In genomic region chr19:4496304-4496703, GRCh38 we compare ENCODE assay signal across 36 cellular contexts. TPM values are rescaled to one million over a fixed set of nuclear protein-coding genes. Genes with fewer than 3 reads are reported as not detected.
DNase-seq lines count a peak whose midpoint lies in the region; ATAC-seq and TF ChIP-seq lines count a peak whose summit lies in the region.
"Had no signal": no experiment of that assay in that cellular context is flagged by ENCODE, and none has a peak within 500 bp of the region (broad histone marks: within the 10 kb centered on the region; RNA-seq: fewer than 3 reads in every experiment).

No MANE protein-coding gene starts in this region.

- no peak overlapping the region for H2AFZ ChIP-seq in osteoblast (ENCODE audit: low read length)
- H2AFZ ChIP-seq in GM23248, result no peak overlapping the region

- H3K9me3 ChIP-seq in osteoblast (ENCODE audit: low read depth, low read length) (no peaks in the 10 kb centered on the region), GM23248 (ENCODE audit: low read depth) (no peaks in the 10 kb centered on the region)
- H3K9me3 ChIP-seq: A549; BLaER1; BLaER1 treated with 17β-estradiol and CSF1 and Interleukin-3, amounts not matched to agents 10 nM and 100 nM; Caco-2 had no signal

- in situ Hi-C loops in GM23248 (cut with MboI), result no loop called here

- intact Hi-C loops in CD14-positive monocyte (cut with micrococcal nuclease), result no loop called here

- DNase-seq in CD14-positive monocyte (ENCODE audit: low spot score) (peak; percentile 42), H7 (peak; percentile 36), osteoblast (ENCODE audit: insufficient read length, low spot score, missing footprints) (peak; percentile 64), osteocyte (ENCODE audit: extremely low spot score, unreplicated experiment) (peak; percentile 83), NCI-H748 (lab: John Stamatoyannopoulos, UW; ENCODE audit: unreplicated experiment) (no peak), GM23248 (no peak), NCI-H526 (lab: John Stamatoyannopoulos, UW) (no peak)
- no peak for DNase-seq in stimulated activated effector memory CD8-positive, alpha-beta T cell treated with anti-CD3 and anti-CD28 coated beads, Interleukin-12 subunit alpha, Interleukin-12 subunit beta, amount 100 ng/mL, for 72 hours (ENCODE audit: low spot score in 2 of 2)
- DNase-seq: ACHN; AML-193; BE2C; C1 segment of cervical spinal cord; Caco-2; Calu3; CD4-positive, alpha-beta memory T cell; CD4-positive, alpha-beta T cell; CD4-positive, CD25-positive, alpha-beta regulatory T cell; CD8-positive, alpha-beta memory T cell; CD8-positive, alpha-beta T cell; COR-L47; DMS 273 treated with DMSO at 0.1 percent for 48 hours; DMS153; DMS79; DMS79 treated with DMSO at 0.1 percent for 48 hours; DND-41; EL had no signal

- H3K4me1 Mint-ChIP-seq in CD14-positive monocyte (no peaks in the 10 kb centered on the region), osteocyte (ENCODE audit: unreplicated experiment) (no peaks in the 10 kb centered on the region)
- no peaks in the 10 kb centered on the region for H3K4me1 Mint-ChIP-seq in stimulated activated effector memory CD8-positive, alpha-beta T cell treated with anti-CD3 and anti-CD28 coated beads, Interleukin-12 subunit alpha, Interleukin-12 subunit beta, amount 100 ng/mL, for 72 hours
- H3K4me1 Mint-ChIP-seq: B cell; CD4-positive, alpha-beta memory T cell; CD4-positive, CD25-positive, alpha-beta regulatory T cell; CD8-positive, alpha-beta memory T cell had no signal

- no peaks in the 10 kb centered on the region for H3F3A ChIP-seq in GM23248 (ENCODE audit: insufficient read depth)

- H3K27me3 Mint-ChIP-seq in CD14-positive monocyte (ENCODE audit: low read depth in 3 of 3) (no peaks in the 10 kb centered on the region), osteocyte (ENCODE audit: unreplicated experiment) (no peaks in the 10 kb centered on the region)
- H3K27me3 Mint-ChIP-seq: B cell; CD4-positive, alpha-beta memory T cell; CD4-positive, alpha-beta T cell; CD4-positive, CD25-positive, alpha-beta regulatory T cell; CD8-positive, alpha-beta memory T cell had no signal

- H3K27ac ChIP-seq in osteoblast (ENCODE audit: low read depth, low read length) (no peak overlapping the region), GM23248 (no peak overlapping the region)
- H3K27ac ChIP-seq: 22Rv1; A549; BLaER1; BLaER1 treated with 17β-estradiol and CSF1 and Interleukin-3, amounts not matched to agents 10 nM and 100 nM; C4-2B had no signal

- TF ChIP-seq CTCF in CD14-positive monocyte (IDR thresholded peaks at IDR 0.05), result no peak
- no peak for TF ChIP-seq CTCF in osteoblast (IDR thresholded peaks at IDR 0.05; ENCODE audit: extremely low read depth, low read depth, low read length)
- TF ChIP-seq CTCF in osteocyte (IDR thresholded peaks at IDR 0.05), result no peak

- no peak overlapping the region for H3K27ac Mint-ChIP-seq in CD14-positive monocyte
- H3K27ac Mint-ChIP-seq in osteocyte (ENCODE audit: unreplicated experiment), result no peak overlapping the region
- H3K27ac Mint-ChIP-seq in stimulated activated effector memory CD8-positive, alpha-beta T cell treated with anti-CD3 and anti-CD28 coated beads, Interleukin-12 subunit alpha, Interleukin-12 subunit beta, amount 100 ng/mL, for 72 hours, result no peak overlapping the region
- H3K27ac Mint-ChIP-seq: B cell; CD4-positive, alpha-beta T cell; CD4-positive, CD25-positive, alpha-beta regulatory T cell; CD8-positive, alpha-beta memory T cell; CD8-positive, alpha-beta T cell had no signal

- no peak overlapping the region for H3K9ac ChIP-seq in GM23248
- H3K9ac ChIP-seq: BLaER1; BLaER1 treated with 17β-estradiol and CSF1 and Interleukin-3, amounts not matched to agents 10 nM and 100 nM had no signal

- H3K36me3 Mint-ChIP-seq in CD14-positive monocyte, result peaks cover 18 to 45% of the 10 kb centered on the region in 2 donors
- H3K36me3 Mint-ChIP-seq in osteocyte (ENCODE audit: unreplicated experiment), result peaks cover 7% of the 10 kb centered on the region
- peaks cover 27% of the 10 kb centered on the region for H3K36me3 Mint-ChIP-seq in stimulated activated effector memory CD8-positive, alpha-beta T cell treated with anti-CD3 and anti-CD28 coated beads, Interleukin-12 subunit alpha, Interleukin-12 subunit beta, amount 100 ng/mL, for 72 hours

- no peaks in the 10 kb centered on the region for H3K9me2 ChIP-seq in GM23248 (ENCODE audit: insufficient read depth)

- 87 to 91% methylated on average over 14 to 18 of the region's 18 CpGs for WGBS in GM23248 (ENCODE audit: low coverage in 1 of 2, low lambda C conversion rate in 2 of 2, missing lambda C conversion rate in 2 of 2), 2 experiments

- H3K4me2 ChIP-seq in osteoblast (ENCODE audit: insufficient read depth, low read length), result no peak overlapping the region
- no peak overlapping the region for H3K4me2 ChIP-seq in GM23248 (ENCODE audit: unreplicated experiment)
- H3K4me2 ChIP-seq: A549; BLaER1; BLaER1 treated with 17β-estradiol and CSF1 and Interleukin-3, amounts not matched to agents 10 nM and 100 nM had no signal

- H3K4me3 Mint-ChIP-seq in CD14-positive monocyte, result no peak overlapping the region
- H3K4me3 Mint-ChIP-seq in osteocyte (ENCODE audit: unreplicated experiment), result no peak overlapping the region
- H3K4me3 Mint-ChIP-seq in stimulated activated effector memory CD8-positive, alpha-beta T cell treated with anti-CD3 and anti-CD28 coated beads, Interleukin-12 subunit alpha, Interleukin-12 subunit beta, amount 100 ng/mL, for 72 hours, result no peak overlapping the region
- H3K4me3 Mint-ChIP-seq: B cell; CD4-positive, alpha-beta memory T cell; CD4-positive, alpha-beta T cell; CD4-positive, CD25-positive, alpha-beta regulatory T cell; CD8-positive, alpha-beta memory T cell; CD8-positive, alpha-beta T cell had no signal

- no peaks in the 10 kb centered on the region for H3K79me2 ChIP-seq in osteoblast (ENCODE audit: insufficient read depth, low read length)
- H3K79me2 ChIP-seq in GM23248 (ENCODE audit: insufficient read depth), result no peaks in the 10 kb centered on the region

- H3K9me3 Mint-ChIP-seq in CD14-positive monocyte (no peaks in the 10 kb centered on the region), osteocyte (ENCODE audit: unreplicated experiment) (no peaks in the 10 kb centered on the region)
- H3K9me3 Mint-ChIP-seq in stimulated activated effector memory CD8-positive, alpha-beta T cell treated with anti-CD3 and anti-CD28 coated beads, Interleukin-12 subunit alpha, Interleukin-12 subunit beta, amount 100 ng/mL, for 72 hours, result no peaks in the 10 kb centered on the region
- H3K9me3 Mint-ChIP-seq: CD4-positive, alpha-beta memory T cell; CD4-positive, alpha-beta T cell; CD4-positive, CD25-positive, alpha-beta regulatory T cell; CD8-positive, alpha-beta memory T cell; CD8-positive, alpha-beta T cell had no signal

- no peaks in the 10 kb centered on the region for H3K27me3 ChIP-seq in H7 (ENCODE audit: control insufficient read depth, insufficient read depth, low read length)
- no peaks in the 10 kb centered on the region for H3K27me3 ChIP-seq in osteoblast (ENCODE audit: insufficient read depth, low read length)
- no peaks in the 10 kb centered on the region for H3K27me3 ChIP-seq in GM23248 (replicated peaks; ENCODE audit: insufficient read depth)
- H3K27me3 ChIP-seq: BE2C; BLaER1; BLaER1 treated with 17β-estradiol and CSF1 and Interleukin-3, amounts not matched to agents 10 nM and 100 nM had no signal

- H4K20me1 ChIP-seq in osteoblast (ENCODE audit: insufficient read depth, low read length) (peaks cover 3% of the 10 kb centered on the region), GM23248 (ENCODE audit: insufficient read depth) (no peaks in the 10 kb centered on the region)

- no peak for ATAC-seq in stimulated activated effector memory CD8-positive, alpha-beta T cell treated with anti-CD3 and anti-CD28 coated beads, Interleukin-12 subunit alpha, Interleukin-12 subunit beta, amount 100 ng/mL, for 72 hours
- ATAC-seq: CD8-positive, alpha-beta T cell had no signal

- H3K36me3 ChIP-seq in H7 (replicated peaks; ENCODE audit: control insufficient read depth, insufficient read depth, low read length) (peaks cover 23% of the 10 kb centered on the region), osteoblast (ENCODE audit: insufficient read depth, low read length) (peaks cover 42% of the 10 kb centered on the region), GM23248 (ENCODE audit: low read depth) (no peaks in the 10 kb centered on the region; the same call in 1 of the 2 replicates)

- no peak overlapping the region for H3K4me3 ChIP-seq in H7 (ENCODE audit: insufficient read depth, low read depth, low read length)
- no peak overlapping the region for H3K4me3 ChIP-seq in osteoblast (ENCODE audit: insufficient read depth, low read length)
- H3K4me3 ChIP-seq in GM23248, result no peak overlapping the region
- H3K4me3 ChIP-seq: A549; BLaER1; BLaER1 treated with 17β-estradiol and CSF1 and Interleukin-3, amounts not matched to agents 10 nM and 100 nM had no signal

- H3K4me1 ChIP-seq in osteoblast (ENCODE audit: insufficient read depth, low read length), result no peaks in the 10 kb centered on the region
- H3K4me1 ChIP-seq in GM23248 (ENCODE audit: insufficient read depth), result no peaks in the 10 kb centered on the region
- H3K4me1 ChIP-seq: A549, BE2C, Caco-2 had no signal

RNA-seq across cellular contexts. Expression of gene PLIN4, which starts 22.0 kb away (rescaled TPM):
- under 1 TPM in 1 of 2 donors, not detected in 1; 0.05 TPM for polyA plus RNA-seq in CD14-positive monocyte
- total RNA-seq in H7 (2014; rRNA removed; shearing (Covaris generic)), result 0.07 and 0.10 TPM in 2 replicates
- total RNA-seq in osteoblast, result under 0.01 TPM in 2 replicates
- total RNA-seq in osteocyte, result not detected in 2 replicates
- total RNA-seq in GM23248 (2014; rRNA removed; shearing (Covaris generic)), result not detected in 2 replicates
- 0.08 TPM in 1 of 2 replicates, not detected in the other for polyA plus RNA-seq in GM23248 (2016; fragmentation: Nextera tagmentation; extraction: Ambion mirVana)
- total RNA-seq: CD4-positive, alpha-beta T cell; CD4-positive, CD25-positive, alpha-beta regulatory T cell had no signal

RNA-seq across cellular contexts. Expression of gene HDGFL2, which starts 24.2 kb away (rescaled TPM):
- polyA plus RNA-seq in CD14-positive monocyte, result 10 to 100 TPM in 1 of 2 donors, 1 to 10 TPM in 1; 7.0 to 10.5 TPM
- total RNA-seq in H7 (2014; rRNA removed; shearing (Covaris generic)), result 111 and 116 TPM in 2 replicates
- 44.2 and 48.5 TPM in 2 replicates for total RNA-seq in osteoblast
- total RNA-seq in osteocyte, result 59.8 and 68.8 TPM in 2 replicates
- total RNA-seq in GM23248 (2014; rRNA removed; shearing (Covaris generic)), result 50.7 and 57.4 TPM in 2 replicates
- polyA plus RNA-seq in GM23248 (2016; fragmentation: Nextera tagmentation; extraction: Ambion mirVana), result 23.0 TPM in 2 replicates

RNA-seq across cellular contexts. Expression of gene UBXN6, which starts 38.7 kb away (rescaled TPM):
- 1 to 10 TPM; 3.8 to 5.4 TPM for polyA plus RNA-seq in CD14-positive monocyte
- total RNA-seq in H7 (2014; rRNA removed; shearing (Covaris generic)), result 36.0 and 41.8 TPM in 2 replicates
- total RNA-seq in osteoblast, result 120 and 136 TPM in 2 replicates
- 96.8 and 106 TPM in 2 replicates for total RNA-seq in osteocyte
- total RNA-seq in GM23248 (2014; rRNA removed; shearing (Covaris generic)), result 113 and 118 TPM in 2 replicates
- polyA plus RNA-seq in GM23248 (2016; fragmentation: Nextera tagmentation; extraction: Ambion mirVana), result 45.8 and 48.8 TPM in 2 replicates

RNA-seq across cellular contexts. Expression of gene PLIN5, which starts 38.7 kb away (rescaled TPM):
- polyA plus RNA-seq in CD14-positive monocyte (under 1 TPM; 0.28 to 0.58 TPM), GM23248 (2016; fragmentation: Nextera tagmentation; extraction: Ambion mirVana) (not detected in 2 replicates)
- 1.3 and 2.5 TPM in 2 replicates for total RNA-seq in H7 (2014; rRNA removed; shearing (Covaris generic))
- total RNA-seq in osteoblast (0.36 TPM in 1 of 2 replicates, not detected in the other), osteocyte (not detected in 2 replicates)
- not detected in 2 replicates for total RNA-seq in GM23248 (2014; rRNA removed; shearing (Covaris generic))
- total RNA-seq: A172; CD4-positive, CD25-positive, alpha-beta regulatory T cell; CD8-positive, alpha-beta memory T cell had no signal
- polyA plus RNA-seq: AG04450, BJ had no signal

RNA-seq across cellular contexts. Expression of gene LRG1, which starts 43.5 kb away (rescaled TPM):
- 1 to 10 TPM; 5.5 to 9.6 TPM for polyA plus RNA-seq in CD14-positive monocyte
- 0.10 and 0.30 TPM in 2 replicates for total RNA-seq in H7 (2014; rRNA removed; shearing (Covaris generic))
- total RNA-seq in osteoblast, result not detected in 2 replicates
- not detected in 2 replicates for total RNA-seq in osteocyte
- total RNA-seq in GM23248 (2014; rRNA removed; shearing (Covaris generic)), result not detected in 2 replicates
- not detected in 2 replicates for polyA plus RNA-seq in GM23248 (2016; fragmentation: Nextera tagmentation; extraction: Ambion mirVana)
- total RNA-seq: A673; CD4-positive, alpha-beta memory T cell; CD4-positive, alpha-beta T cell; CD8-positive, alpha-beta memory T cell; CD8-positive, alpha-beta T cell had no signal

Comparison
In these comparisons a context has a peak if more than half of its experiments do, and no peak if none do; other contexts are left out.
1. DNase-seq: peak in CD14-positive monocyte (single experiment), H7 (single experiment), osteoblast (single experiment) and osteocyte (single experiment); none in NCI-H748 (single experiment), GM23248 (single experiment), NCI-H526 (0 of 2) and stimulated activated effector memory CD8-positive, alpha-beta T cell treated with anti-CD3 and anti-CD28 coated beads, Interleukin-12 subunit alpha, Interleukin-12 subunit beta, amount 100 ng/mL, for 72 hours (0 of 2).